In the genomic region with DNA sequence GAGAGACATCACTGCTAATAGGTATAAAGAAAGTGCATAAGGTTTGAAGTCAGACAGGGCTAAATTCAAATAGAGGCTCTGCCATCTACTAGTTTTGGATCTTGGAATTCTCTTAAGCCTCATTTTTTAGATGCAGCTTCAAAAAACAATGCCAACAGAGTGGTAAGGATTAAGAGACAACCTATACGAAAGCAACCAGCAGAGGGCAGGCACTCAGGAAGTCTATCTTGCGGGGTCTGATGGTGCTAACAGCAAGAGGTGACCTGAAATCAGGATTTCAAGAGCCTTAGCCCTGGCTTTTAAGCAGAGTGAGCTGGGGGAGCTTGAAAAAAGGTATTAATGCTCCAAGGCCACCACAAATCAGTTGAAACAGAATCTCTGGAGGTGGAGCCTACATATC, we compare ENCODE assay signal across 9 cellular contexts. TPM values are rescaled to one million over a fixed set of nuclear protein-coding genes. Genes with fewer than 3 reads are reported as not detected.
DNase-seq lines count a peak whose midpoint lies in the region; ATAC-seq and TF ChIP-seq lines count a peak whose summit lies in the region.
"Had no signal": no experiment of that assay in that cellular context is flagged by ENCODE, and none has a peak within 500 bp of the region (broad histone marks: within the 10 kb centered on the region; RNA-seq: fewer than 3 reads in every experiment).

No MANE protein-coding gene starts in this region.

- H3K27me3 ChIP-seq in dorsolateral prefrontal cortex: no peaks in the 10 kb centered on the region

- intact Hi-C loops in dorsolateral prefrontal cortex (cut with DNase I): loop anchor here (2.0 to 5.0 kb wide), 4 partner anchors 41 to 245 kb away; no protein-coding TSS in a partner anchor

- no peak for ATAC-seq in HG02973 (IDR thresholded peaks at IDR 0.05; ENCODE audit: unreplicated experiment)

- TF ChIP-seq CTCF in dorsolateral prefrontal cortex (IDR thresholded peaks at IDR 0.05 in 54 of 56, conservative IDR thresholded peaks at IDR 0.05 in 2 of 56; ENCODE audit: low read depth in 1 of 56, partially characterized antibody in 56 of 56): peak; percentile 37 to 81 (median 66)

- peak; percentile 52 for DNase-seq in NK-92 treated with Interleukin-12 subunit alpha and Interleukin-12 subunit beta, amount 100 ng/mL, for 24 hours (lab: John Stamatoyannopoulos, UW)
- DNase-seq in NK-92 (lab: John Stamatoyannopoulos, UW; ENCODE audit: unreplicated experiment) (no peak), NCI-H2107 (lab: John Stamatoyannopoulos, UW) (peak; percentile 1), dorsolateral prefrontal cortex (peak in 5 of 10 donors; percentile 53 to 77 (median 58)), medulla oblongata (ENCODE audit: extremely low spot score) (peak; percentile 82)
- peak; percentile 61 for DNase-seq in activated CD4-positive, alpha-beta T cell treated with anti-CD3 and anti-CD28 coated beads for 48 hours
- DNase-seq in stimulated activated CD8-positive, alpha-beta memory T cell treated with anti-CD3 and anti-CD28 coated beads, Interleukin-7, amount 100 ng/mL, for 24 hours (ENCODE audit: low read depth): peak; percentile 29

- H3K27ac ChIP-seq in dorsolateral prefrontal cortex: peak overlapping the region in 23 of 59 donors; percentile 3 to 61 (median 33)

- no peak overlapping the region for H3K4me3 ChIP-seq in dorsolateral prefrontal cortex

RNA-seq across cellular contexts. Expression of a gene that starts 40.7 kb away (rescaled TPM):
- total RNA-seq in dorsolateral prefrontal cortex: not detected
- total RNA-seq: lower leg skin had no signal
